ENCODE assay signal across 21 cellular contexts in the genomic region with DNA sequence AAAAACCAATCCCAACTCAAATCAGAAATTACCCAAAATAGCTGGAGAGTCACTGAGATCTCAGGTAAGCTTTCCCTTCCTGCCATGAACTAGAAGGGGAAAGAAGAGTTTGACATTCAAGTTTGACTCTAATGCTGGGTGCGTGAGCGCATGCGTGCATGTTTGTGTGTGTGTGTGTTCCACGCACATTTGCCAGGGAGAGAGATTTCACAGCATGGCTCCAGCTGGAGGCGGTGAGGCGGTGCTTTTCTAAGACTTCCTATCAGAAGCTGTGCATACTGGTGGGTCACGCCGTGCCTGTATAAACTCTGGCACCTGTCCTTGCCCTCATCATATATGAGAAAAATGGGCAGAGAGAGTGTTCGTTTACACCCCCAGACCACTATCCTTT. TPM values are rescaled to one million over a fixed set of nuclear protein-coding genes. Genes with fewer than 3 reads are reported as not detected.
A peak's percentile ranks its signal among the peaks of the same experiment; 100 is the strongest.
DNase-seq lines count a peak whose midpoint lies in the region; ATAC-seq, FAIRE-seq and TF ChIP-seq lines count a peak whose summit lies in the region.
"Had no signal": no experiment of that assay in that cellular context is flagged by ENCODE, and none has a peak within 500 bp of the region (broad histone marks: within the 10 kb centered on the region; RNA-seq: fewer than 3 reads in every experiment).

No MANE protein-coding gene starts in this region.

- no peak for FAIRE-seq in HepG2 (lab: Jason Lieb, UNC)
- FAIRE-seq: H1, islet of Langerhans had no signal

- no peak for TF ChIP-seq POLR2A in HepG2 (IDR thresholded peaks at IDR 0.05; ENCODE audit: insufficient read depth in 1 of 2, low read depth in 2 of 2, low read length in 2 of 2)
- no peak for TF ChIP-seq POLR2A in gastroesophageal sphincter (IDR thresholded peaks at IDR 0.05)

- CTCF ChIA-PET in HepG2 (lab: Yijun Ruan, JAX; ENCODE audit: low intra/inter-chr PET ratio, low total read pairs) = no interaction called here

- no peaks in the 10 kb centered on the region for H3K36me3 ChIP-seq in KMS-11 (ENCODE audit: insufficient read depth)
- peaks cover 55% of the 10 kb centered on the region for H3K36me3 ChIP-seq in WERI-Rb-1
- H3K36me3 ChIP-seq in HepG2 (replicated peaks in 1 of 2; ENCODE audit: control insufficient read depth in 1 of 2, insufficient read depth in 2 of 2, low read length in 2 of 2) = no peaks in the 10 kb centered on the region
- H3K36me3 ChIP-seq in gastroesophageal sphincter = no peaks in the 10 kb centered on the region
- H3K36me3 ChIP-seq: adrenal gland, MG63, prostate gland had no signal

- H3K9me3 ChIP-seq in WERI-Rb-1 (ENCODE audit: severe bottlenecking) = no peaks in the 10 kb centered on the region
- H3K9me3 ChIP-seq in HepG2 (ENCODE audit: low read length) = no peaks in the 10 kb centered on the region
- no peaks in the 10 kb centered on the region for H3K9me3 ChIP-seq in gastroesophageal sphincter
- H3K9me3 ChIP-seq: adrenal gland, MG63, prostate gland, testis had no signal

- H2AFZ ChIP-seq in KMS-11 (ENCODE audit: low read depth) (no peak overlapping the region), HepG2 (ENCODE audit: low read length) (no peak overlapping the region)

- ATAC-seq in HepG2 (no peak), gastroesophageal sphincter (no peak)
- ATAC-seq: left ventricle myocardium superior had no signal

- TF ChIP-seq CTCF in KMS-11 (conservative IDR thresholded peaks at IDR 0.05; ENCODE audit: low read depth, low read length) (no peak), WERI-Rb-1 (IDR thresholded peaks at IDR 0.05; ENCODE audit: low read depth, low read length) (no peak), HepG2 (CRISPR knock-in tag; IDR thresholded peaks at IDR 0.05) (no peak), gastroesophageal sphincter (IDR thresholded peaks at IDR 0.05) (no peak)

- peak overlapping the region; percentile 97; the same call in 1 of the 2 replicates for H3K27ac ChIP-seq in KMS-11
- peak overlapping the region; percentile 89 for H3K27ac ChIP-seq in WERI-Rb-1
- H3K27ac ChIP-seq in temporal lobe (ENCODE audit: low read depth, low read length) = peak overlapping the region; percentile 21
- H3K27ac ChIP-seq in HepG2 (ENCODE audit: extremely low read length, insufficient read depth, low read length) = no peak overlapping the region
- no peak overlapping the region for H3K27ac ChIP-seq in gastroesophageal sphincter
- H3K27ac ChIP-seq: adrenal gland, HL-60, prostate gland, testis had no signal

- in situ Hi-C loops in HepG2 (cut with HindIII; ENCODE audit: extremely low pct_ligation_motif_present, low pct_unique_long_range_greater_than_20kb) = no loop called here

- DNase-seq in WERI-Rb-1 (no peak), head of caudate nucleus (peak; percentile 41 to 85 (median 68)), HepG2 (ENCODE audit: low spot score) (no peak), DMS153 treated with DMSO at 0.1 percent for 48 hours (lab: John Stamatoyannopoulos, UW; ENCODE audit: unreplicated experiment) (no peak)
- DNase-seq: activated CD4-positive, alpha-beta T cell treated with anti-CD3 and anti-CD28 coated beads, Interleukin-2, amount 50 U/mL, for 4 hours; activated effector memory CD4-positive, alpha-beta T cell treated with anti-CD3 and anti-CD28 coated beads, Interleukin-2, amount 50 U/mL, for 16 hours; adrenal gland; COR-L47; EL; left ventricle myocardium superior; MG63; NCI-H1436; NCI-H510A; testis had no signal

- H4K20me1 ChIP-seq in KMS-11 (ENCODE audit: insufficient read depth) (no peaks in the 10 kb centered on the region), HepG2 (ENCODE audit: insufficient read depth, low read length) (no peaks in the 10 kb centered on the region)

- no peak overlapping the region for H3K4me3 ChIP-seq in KMS-11 (IDR thresholded peaks at IDR 0.05; ENCODE audit: insufficient read depth, low read depth, low read length)
- H3K4me3 ChIP-seq in WERI-Rb-1 (ENCODE audit: low read depth, low read length) = no peak overlapping the region
- no peak overlapping the region for H3K4me3 ChIP-seq in HepG2 (replicated peaks in 1 of 3; ENCODE audit: insufficient read depth in 1 of 3, low read depth in 2 of 3, low read length in 3 of 3)
- no peak overlapping the region for H3K4me3 ChIP-seq in gastroesophageal sphincter
- H3K4me3 ChIP-seq: adrenal gland, MG63, prostate gland, testis had no signal

- peak overlapping the region; percentile 94; the same call in 1 of the 2 replicates for H3K4me2 ChIP-seq in KMS-11
- no peak overlapping the region for H3K4me2 ChIP-seq in HepG2 (ENCODE audit: low read depth, low read length)

- POLR2A ChIA-PET in HepG2 (lab: Yijun Ruan, JAX) = no interaction called here

- no peak overlapping the region; the same call in 1 of the 2 replicates for H3K9ac ChIP-seq in KMS-11
- no peak overlapping the region for H3K9ac ChIP-seq in HepG2 (ENCODE audit: insufficient read depth, low read depth, low read length)

- intact Hi-C loops in head of caudate nucleus (cut with DNase I) = no loop called here
- intact Hi-C loops in HepG2 (cut with micrococcal nuclease; ENCODE audit: unreplicated experiment) = no loop called here

- WGBS in HepG2 (ENCODE audit: low lambda C conversion rate) = 93% methylated on average over 9 of the region's 9 CpGs
- WGBS in gastroesophageal sphincter (ENCODE audit: low coverage in 1 of 2), 2 donors = 98 to 100% methylated on average over 1 to 9 of the region's 9 CpGs

- no peak for TF ChIP-seq EP300 in HepG2 (IDR thresholded peaks at IDR 0.05; ENCODE audit: low read depth in 2 of 2, low read length in 2 of 2)
- no peak for TF ChIP-seq EP300 in HepG2 (CRISPR knock-in tag; IDR thresholded peaks at IDR 0.05; ENCODE audit: borderline replicate concordance)
- TF ChIP-seq EP300 in gastroesophageal sphincter (IDR thresholded peaks at IDR 0.05) = no peak

- BruUV-seq in HepG2 (replicated peaks; lab: Mats Ljungman, UMichigan) = no TSS peak

- H3K27me3 ChIP-seq in KMS-11 (ENCODE audit: insufficient read depth, low read depth) (no peaks in the 10 kb centered on the region), WERI-Rb-1 (ENCODE audit: insufficient read depth, low read depth, severe bottlenecking) (no peaks in the 10 kb centered on the region), HepG2 (ENCODE audit: control insufficient read depth in 1 of 2, insufficient read depth in 2 of 2, low read length in 2 of 2) (no peaks in the 10 kb centered on the region), gastroesophageal sphincter (peaks cover 42% of the 10 kb centered on the region)
- H3K27me3 ChIP-seq: MG63, testis had no signal

- peaks cover 6% of the 10 kb centered on the region; the same call in 1 of the 2 replicates for H3K79me2 ChIP-seq in KMS-11 (ENCODE audit: insufficient read depth, low read depth)
- H3K79me2 ChIP-seq in HepG2 (ENCODE audit: insufficient read depth, low read length) = no peaks in the 10 kb centered on the region

- no peak for TF ChIP-seq RAD21 in HepG2 (CRISPR knock-in tag; IDR thresholded peaks at IDR 0.05)

- H3K4me1 ChIP-seq in KMS-11 (ENCODE audit: low read depth, poor library complexity, severe bottlenecking) (peaks cover 57% of the 10 kb centered on the region), HepG2 (ENCODE audit: insufficient read depth, low read length) (no peaks in the 10 kb centered on the region), gastroesophageal sphincter (peaks cover 0 to 17% (median 5%) of the 10 kb centered on the region in 3 donors)
- H3K4me1 ChIP-seq: prostate gland, testis had no signal

TF ChIP-seq in HepG2, 621 proteins besides CTCF, POLR2A, EP300 and RAD21 (continues in another document):
- no peak for TF ChIP-seq ZNF572 (CRISPR knock-in tag; IDR thresholded peaks at IDR 0.05)
- TF ChIP-seq, protein P1, sequence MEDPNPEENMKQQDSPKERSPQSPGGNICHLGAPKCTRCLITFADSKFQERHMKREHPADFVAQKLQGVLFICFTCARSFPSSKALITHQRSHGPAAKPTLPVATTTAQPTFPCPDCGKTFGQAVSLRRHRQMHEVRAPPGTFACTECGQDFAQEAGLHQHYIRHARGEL (CRISPR knock-in tag; IDR thresholded peaks at IDR 0.05) = no peak
- TF ChIP-seq, protein P2, sequence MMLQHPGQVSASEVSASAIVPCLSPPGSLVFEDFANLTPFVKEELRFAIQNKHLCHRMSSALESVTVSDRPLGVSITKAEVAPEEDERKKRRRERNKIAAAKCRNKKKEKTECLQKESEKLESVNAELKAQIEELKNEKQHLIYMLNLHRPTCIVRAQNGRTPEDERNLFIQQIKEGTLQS (CRISPR knock-in tag; IDR thresholded peaks at IDR 0.05) = no peak

RNA-seq across cellular contexts. Expression of a gene that starts 51.6 kb away (rescaled TPM):
- total RNA-seq in temporal lobe = 2.0 TPM
- not detected in 2 replicates for total RNA-seq in HepG2 (2016; rRNA removed; fragmentation: Illumina TruSeq; extraction: Trizol)
- not detected in 2 replicates for total RNA-seq in HepG2 (2016; cell fraction: cytosol; rRNA removed; fragmentation: Illumina TruSeq; extraction: Trizol; ENCODE audit: low read depth)
- total RNA-seq in HepG2 (2016; cell fraction: insoluble cytoplasmic fraction; rRNA removed; fragmentation: Illumina TruSeq; extraction: Trizol) = not detected in 2 replicates
- not detected in 2 replicates for total RNA-seq in HepG2 (2016; cell fraction: membrane; rRNA removed; fragmentation: Illumina TruSeq; extraction: Trizol)
- not detected in 2 replicates for total RNA-seq in HepG2 (2016; cell fraction: nucleus; rRNA removed; fragmentation: Illumina TruSeq; extraction: Trizol)
- polyA plus RNA-seq in HepG2 (2011; rRNA removed) = not detected in 2 replicates
- polyA plus RNA-seq in HepG2 (2011; cell fraction: cytosol; rRNA removed) = not detected in 2 replicates
- polyA plus RNA-seq in HepG2 (2011; cell fraction: nucleus; rRNA removed) = not detected in 2 replicates
- 0.08 and 0.21 TPM in 2 replicates for polyA plus RNA-seq in HepG2 (2012)
- polyA plus RNA-seq in HepG2 (2016; cell fraction: cytosol; fragmentation: Illumina TruSeq; extraction: Trizol; ENCODE audit: low read depth) = not detected in 2 replicates
- polyA plus RNA-seq in HepG2 (2016; cell fraction: insoluble cytoplasmic fraction; fragmentation: Illumina TruSeq; extraction: Trizol; ENCODE audit: low read depth) = not detected in 2 replicates
- polyA plus RNA-seq in HepG2 (2016; cell fraction: membrane; fragmentation: Illumina TruSeq; extraction: Trizol; ENCODE audit: low read depth) = not detected in 2 replicates
- not detected in 2 replicates for polyA plus RNA-seq in HepG2 (2016; cell fraction: nucleus; fragmentation: Illumina TruSeq; extraction: Trizol; ENCODE audit: insufficient read depth, low read depth)
- polyA minus RNA-seq in HepG2 (2011; rRNA and poly(A)+ RNA removed; ENCODE audit: low replicate concordance) = not detected in 2 replicates
- not detected in 2 replicates for polyA minus RNA-seq in HepG2 (2011; cell fraction: cytosol; rRNA and poly(A)+ RNA removed)
- polyA minus RNA-seq in HepG2 (2011; cell fraction: nucleus; rRNA and poly(A)+ RNA removed) = not detected in 2 replicates
- not detected for total RNA-seq in gastroesophageal sphincter

Comparison
In these comparisons a context has a peak if more than half of its experiments do, and no peak if none do; other contexts are left out.
1. H3K27ac ChIP-seq: peak in KMS-11 (single experiment), WERI-Rb-1 (single experiment) and temporal lobe (single experiment); none in HepG2 (single experiment) and gastroesophageal sphincter (0 of 4).
2. DNase-seq: peak in head of caudate nucleus (42 of 42); none in WERI-Rb-1 (single experiment), HepG2 (single experiment) and DMS153 treated with DMSO at 0.1 percent for 48 hours (single experiment).